Comparison of ENCODE assay signal across 10 cellular contexts in genomic region chr15:81235781-81236507, GRCh38. TPM values are rescaled to one million over a fixed set of nuclear protein-coding genes. Genes with fewer than 3 reads are reported as not detected.
DNase-seq lines count a peak whose midpoint lies in the region; ATAC-seq and TF ChIP-seq lines count a peak whose summit lies in the region.
"Had no signal": no experiment of that assay in that cellular context is flagged by ENCODE, and none has a peak within 500 bp of the region (broad histone marks: within the 10 kb centered on the region; RNA-seq: fewer than 3 reads in every experiment).

No MANE protein-coding gene starts in this region.

- H3K4me2 ChIP-seq in osteoblast (ENCODE audit: insufficient read depth, low read length): peak overlapping the region; percentile 34

- H3K79me2 ChIP-seq in osteoblast (ENCODE audit: insufficient read depth, low read length): no peaks in the 10 kb centered on the region

- no peak overlapping the region for H3K27ac Mint-ChIP-seq in type B pancreatic cell

- no peaks in the 10 kb centered on the region for H3K9me3 Mint-ChIP-seq in type B pancreatic cell

- ATAC-seq in HG02938 (IDR thresholded peaks at IDR 0.05; ENCODE audit: unreplicated experiment): no peak
- no peak for ATAC-seq in HG03571 (IDR thresholded peaks at IDR 0.05; ENCODE audit: unreplicated experiment)
- ATAC-seq: Panc1 had no signal

- H3K27ac ChIP-seq in SJSA1: peak overlapping the region; percentile 69
- no peak overlapping the region for H3K27ac ChIP-seq in epithelial cell of prostate
- H3K27ac ChIP-seq in osteoblast (ENCODE audit: low read depth, low read length): peak overlapping the region; percentile 90

- DNase-seq in EL: peak; percentile 85
- DNase-seq in SJSA1 (ENCODE audit: low read depth in 1 of 2, low spot score in 2 of 2): peak; percentile 84 to 88
- peak; percentile 16 for DNase-seq in epithelial cell of prostate (ENCODE audit: low read depth, low spot score)
- DNase-seq in osteoblast (ENCODE audit: insufficient read length, low spot score, missing footprints): peak; percentile 84
- DNase-seq in cortex of kidney (lab: John Stamatoyannopoulos, UW): no peak
- DNase-seq in type B pancreatic cell (ENCODE audit: extremely low spot score, unreplicated experiment): no peak

- H3K4me3 ChIP-seq in SJSA1 (no peak overlapping the region), osteoblast (ENCODE audit: insufficient read depth, low read length) (no peak overlapping the region)
- H3K4me3 ChIP-seq: lung had no signal

- H3K36me3 Mint-ChIP-seq in type B pancreatic cell: no peaks in the 10 kb centered on the region

- H3K4me3 Mint-ChIP-seq in type B pancreatic cell: no peak overlapping the region

- H3K4me1 ChIP-seq in SJSA1 (replicated peaks): peaks cover 24% of the 10 kb centered on the region
- peaks cover 19% of the 10 kb centered on the region for H3K4me1 ChIP-seq in osteoblast (ENCODE audit: insufficient read depth, low read length)

- no peaks in the 10 kb centered on the region for H3K27me3 ChIP-seq in SJSA1 (replicated peaks)
- H3K27me3 ChIP-seq in osteoblast (ENCODE audit: insufficient read depth, low read length): no peaks in the 10 kb centered on the region

- no peaks in the 10 kb centered on the region for H3K4me1 Mint-ChIP-seq in type B pancreatic cell (ENCODE audit: unreplicated experiment)

- no peaks in the 10 kb centered on the region for H3K27me3 Mint-ChIP-seq in type B pancreatic cell

- H2AFZ ChIP-seq in osteoblast (ENCODE audit: low read length): peak overlapping the region; percentile 84

- H3K9me3 ChIP-seq in SJSA1 (replicated peaks) (no peaks in the 10 kb centered on the region), osteoblast (ENCODE audit: low read depth, low read length) (no peaks in the 10 kb centered on the region)

- no peaks in the 10 kb centered on the region for H4K20me1 ChIP-seq in osteoblast (ENCODE audit: insufficient read depth, low read length)

- TF ChIP-seq CTCF in osteoblast (IDR thresholded peaks at IDR 0.05; ENCODE audit: extremely low read depth, low read depth, low read length) (no peak), type B pancreatic cell (conservative IDR thresholded peaks at IDR 0.05) (no peak)

- H3K36me3 ChIP-seq in SJSA1: no peaks in the 10 kb centered on the region
- no peaks in the 10 kb centered on the region for H3K36me3 ChIP-seq in osteoblast (ENCODE audit: insufficient read depth, low read length)

RNA-seq across cellular contexts. Expression of gene IL16, which starts 39.3 kb away (rescaled TPM):
- total RNA-seq in SJSA1 (2014; rRNA removed; shearing (Covaris generic)): not detected in 2 replicates
- total RNA-seq in osteoblast (6.5 and 7.1 TPM in 2 replicates), type B pancreatic cell (ENCODE audit: low replicate concordance) (0.14 TPM in 1 of 2 replicates, not detected in the other)

Comparison
In these comparisons a context has a peak if more than half of its experiments do, and no peak if none do; other contexts are left out.
1. DNase-seq: peak in EL (single experiment), SJSA1 (2 of 2), epithelial cell of prostate (single experiment) and osteoblast (single experiment); none in cortex of kidney (single experiment) and type B pancreatic cell (single experiment).